16 cellular contexts compared by ENCODE assay signal in the genomic region with DNA sequence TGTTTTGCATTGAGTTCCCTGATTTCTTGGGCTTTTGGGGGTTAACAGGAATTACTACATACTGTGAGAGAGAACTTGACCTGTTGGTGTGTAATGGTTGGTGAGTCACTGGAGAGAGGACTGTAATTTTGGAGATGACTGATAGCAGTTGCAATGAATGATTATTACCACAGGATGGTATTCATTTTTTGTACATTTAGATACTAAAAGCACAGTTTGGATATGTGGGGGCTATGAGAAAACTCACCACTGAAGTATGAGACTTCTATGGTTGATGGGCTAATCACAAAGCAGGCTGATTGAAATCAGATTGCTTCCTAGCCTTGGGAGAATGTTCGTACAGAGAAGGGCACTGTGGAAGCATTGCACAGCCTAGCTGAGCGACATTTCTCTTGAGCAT.
DNase-seq lines count a peak whose midpoint lies in the region; ATAC-seq and TF ChIP-seq lines count a peak whose summit lies in the region.
"Had no signal": no experiment of that assay in that cellular context is flagged by ENCODE, and none has a peak within 500 bp of the region (broad histone marks: within the 10 kb centered on the region; RNA-seq: fewer than 3 reads in every experiment).

No MANE protein-coding gene starts in this region.

- H3K36me3 ChIP-seq in BE2C: no peaks in the 10 kb centered on the region
- H3K36me3 ChIP-seq in adrenal gland (replicated peaks in 1 of 2): no peaks in the 10 kb centered on the region
- no peaks in the 10 kb centered on the region for H3K36me3 ChIP-seq in heart right ventricle
- H3K36me3 ChIP-seq: transverse colon had no signal

- in situ Hi-C loops in astrocyte of the spinal cord (cut with HindIII; ENCODE audit: low sequenced_read_pairs): no loop called here

- no peak for ATAC-seq in HG02852 (IDR thresholded peaks at IDR 0.05; ENCODE audit: unreplicated experiment)
- ATAC-seq in heart right ventricle: no peak
- ATAC-seq: activated naive CD8-positive, alpha-beta T cell treated with anti-CD3 and anti-CD28 coated beads, Interleukin-2, amount 50 U/mL, for 24 hours; activated T-cell treated with anti-CD3 and anti-CD28 coated beads, Interleukin-2, amount 50 U/mL, for 72 hours had no signal

- H3K4me3 ChIP-seq in astrocyte of the spinal cord (ENCODE audit: low read depth, low read length) (no peak overlapping the region), BE2C (ENCODE audit: low read depth, low read length) (no peak overlapping the region), adrenal gland (no peak overlapping the region), heart right ventricle (no peak overlapping the region)
- H3K4me3 ChIP-seq: hepatocyte, transverse colon had no signal

- H3K27ac ChIP-seq in adrenal gland: no peak overlapping the region
- no peak overlapping the region for H3K27ac ChIP-seq in heart right ventricle
- H3K27ac ChIP-seq: hepatocyte, KMS-11, transverse colon had no signal

- H3K27me3 ChIP-seq in BE2C (no peaks in the 10 kb centered on the region), adrenal gland (no peaks in the 10 kb centered on the region), heart right ventricle (no peaks in the 10 kb centered on the region)
- H3K27me3 ChIP-seq: hepatocyte, transverse colon had no signal

- 72 to 85% (median 79%) methylated on average over 2 of the region's 2 CpGs for WGBS in adrenal gland, 4 donors
- WGBS in heart right ventricle, 2 donors: 71 to 80% methylated on average over 2 of the region's 2 CpGs

- H3K9me3 ChIP-seq in BE2C (no peaks in the 10 kb centered on the region), adrenal gland (replicated peaks in 1 of 3) (no peaks in the 10 kb centered on the region), heart right ventricle (peaks cover 0 to 32% (median 0%) of the 10 kb centered on the region in 11 donors)

- intact Hi-C loops in adrenal gland (cut with DNase I) (no loop called here), heart right ventricle (cut with DNase I) (no loop called here)

- DNase-seq in AG08396 (ENCODE audit: low spot score) (peak; percentile 4), HS-5 (ENCODE audit: low read depth) (peak; percentile 93), astrocyte of the spinal cord (ENCODE audit: low read depth, low spot score) (peak; percentile 33), iris pigment epithelial cell (ENCODE audit: low read depth) (peak; percentile 26), BE2C (no peak), adrenal gland (no peak), heart right ventricle (no peak)
- DNase-seq: activated naive CD8-positive, alpha-beta T cell treated with anti-CD3 and anti-CD28 coated beads, Interleukin-2, amount 50 U/mL, for 24 hours; activated T-cell treated with anti-CD3 and anti-CD28 coated beads, Interleukin-2, amount 50 U/mL, for 72 hours; kidney glomerular epithelial cell; NCI-H2227 treated with DMSO at 0.1 percent for 48 hours; SIG-M5; transverse colon had no signal

- TF ChIP-seq CTCF in astrocyte of the spinal cord (IDR thresholded peaks at IDR 0.05; ENCODE audit: low read depth, low read length): no peak
- TF ChIP-seq CTCF in BE2C (IDR thresholded peaks at IDR 0.05; ENCODE audit: low read depth, low read length): no peak
- no peak for TF ChIP-seq CTCF in adrenal gland (IDR thresholded peaks at IDR 0.05)
- TF ChIP-seq CTCF in heart right ventricle (IDR thresholded peaks at IDR 0.05): no peak

- H3K4me1 ChIP-seq in BE2C: no peaks in the 10 kb centered on the region
- no peaks in the 10 kb centered on the region for H3K4me1 ChIP-seq in adrenal gland (replicated peaks in 1 of 2)
- H3K4me1 ChIP-seq in heart right ventricle: no peaks in the 10 kb centered on the region
- H3K4me1 ChIP-seq: transverse colon had no signal

- no peak for TF ChIP-seq POLR2A in adrenal gland (IDR thresholded peaks at IDR 0.05)

Comparison
In these comparisons a context has a peak if more than half of its experiments do, and no peak if none do; other contexts are left out.
1. DNase-seq: peak in AG08396 (single experiment), HS-5 (single experiment), astrocyte of the spinal cord (single experiment) and iris pigment epithelial cell (single experiment); none in BE2C (single experiment), adrenal gland (0 of 7) and heart right ventricle (0 of 2).